In the genomic region with DNA sequence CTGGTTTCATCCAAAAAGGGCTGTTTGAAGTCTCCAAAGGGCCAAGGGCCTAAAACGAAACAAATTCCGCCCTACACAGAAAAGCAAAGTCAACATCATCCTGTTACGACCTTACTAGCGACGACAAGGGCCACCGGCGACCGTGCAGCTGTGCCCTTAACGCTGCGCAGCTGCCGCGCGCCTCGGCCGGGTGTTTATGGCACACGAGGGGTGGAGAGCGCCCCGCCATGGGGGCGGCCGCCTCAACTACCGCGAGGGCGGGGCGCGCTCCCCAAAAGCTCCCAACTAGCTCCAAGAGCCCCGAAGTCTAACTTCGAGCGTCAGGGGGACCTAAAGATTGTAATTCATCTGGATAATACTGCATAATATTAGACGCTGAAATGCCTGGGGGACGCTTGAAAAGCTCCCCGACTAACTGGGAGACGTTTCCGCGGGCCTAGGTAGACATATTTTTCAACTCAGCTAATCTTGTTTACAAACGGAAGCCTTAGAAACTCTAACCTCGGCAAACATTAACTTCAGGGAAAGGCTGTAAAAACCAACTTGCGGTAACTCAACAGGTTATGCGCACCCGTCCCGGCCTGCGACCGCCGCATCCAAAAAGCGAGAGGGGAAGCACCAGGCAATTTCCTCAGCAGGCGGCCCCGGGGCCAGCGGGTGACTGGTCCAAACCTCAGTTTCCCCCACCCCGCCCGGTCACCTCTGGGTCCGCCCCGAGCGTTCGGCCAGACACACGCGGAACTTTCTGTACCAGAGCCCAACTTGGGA, we compare ENCODE assay signal across 8 cellular contexts. TPM values are rescaled to one million over a fixed set of nuclear protein-coding genes. Genes with fewer than 3 reads are reported as not detected.
A peak's percentile ranks its signal among the peaks of the same experiment; 100 is the strongest.
DNase-seq lines count a peak whose midpoint lies in the region; ATAC-seq, FAIRE-seq and TF ChIP-seq lines count a peak whose summit lies in the region.

No MANE protein-coding gene starts in this region.

- ATAC-seq in gastroesophageal sphincter, result peak; percentile 60

- TF ChIP-seq CTCF in D721Med (IDR thresholded peaks at IDR 0.05; ENCODE audit: insufficient read depth, missing control alignments) (peak; percentile 13), GM20000 (IDR thresholded peaks at IDR 0.05; ENCODE audit: extremely low read depth, missing control alignments) (no peak), Peyer's patch (IDR thresholded peaks at IDR 0.05) (no peak), gastroesophageal sphincter (IDR thresholded peaks at IDR 0.05) (peak in 1 of 4 experiments; percentile 49), testis (IDR thresholded peaks at IDR 0.05) (peak in 1 of 3 experiments; percentile 14)

- H3K9me3 ChIP-seq in Peyer's patch (no peaks in the 10 kb centered on the region), gastroesophageal sphincter (no peaks in the 10 kb centered on the region), testis (no peaks in the 10 kb centered on the region)

- 0 to 2% methylated on average over 8 to 11 of the region's 55 CpGs for WGBS in gastroesophageal sphincter (ENCODE audit: low coverage in 1 of 2), 2 donors
- WGBS in testis, 2 donors, result 0% methylated on average over 32 to 55 of the region's 55 CpGs

- no peaks in the 10 kb centered on the region for H3K27me3 ChIP-seq in Peyer's patch
- no peaks in the 10 kb centered on the region for H3K27me3 ChIP-seq in gastroesophageal sphincter
- no peaks in the 10 kb centered on the region for H3K27me3 ChIP-seq in testis

- DNase-seq in D721Med (ENCODE audit: insufficient read length, low spot score) (no peak), GM20000 (ENCODE audit: low spot score) (peak; percentile 81), HT1080 (ENCODE audit: low read depth) (peak; percentile 58), Peyer's patch (peak; percentile 79 to 91 (median 84)), occipital lobe (lab: John Stamatoyannopoulos, UW) (peak; percentile 33), testis (peak; percentile 78)
- peak; percentile 73 for DNase-seq in activated effector memory CD4-positive, alpha-beta T cell treated with Interleukin-2 at 50 U/mL for 16 hours

- TF ChIP-seq POLR2A in Peyer's patch (IDR thresholded peaks at IDR 0.05), result peak in 1 of 2 donors; percentile 18
- TF ChIP-seq POLR2A in gastroesophageal sphincter (IDR thresholded peaks at IDR 0.05), result no peak
- TF ChIP-seq POLR2A in testis (IDR thresholded peaks at IDR 0.05), result no peak

- peak overlapping the region; percentile 84 to 94 (median 84) for H3K27ac ChIP-seq in Peyer's patch
- H3K27ac ChIP-seq in gastroesophageal sphincter, result peak overlapping the region; percentile 58 to 92 (median 86)
- peak overlapping the region; percentile 92 to 94 for H3K27ac ChIP-seq in testis

- intact Hi-C loops in testis (cut with DNase I; ENCODE audit: low total_unique reads), result no loop called here

- peak overlapping the region; percentile 61 to 89 (median 78) for H3K4me3 ChIP-seq in Peyer's patch
- H3K4me3 ChIP-seq in gastroesophageal sphincter, result peak overlapping the region; percentile 69 to 70
- H3K4me3 ChIP-seq in testis, result peak overlapping the region; percentile 80 to 98

- H3K36me3 ChIP-seq in Peyer's patch, result peaks cover 0 to 3% (median 0%) of the 10 kb centered on the region in 3 donors
- H3K36me3 ChIP-seq in gastroesophageal sphincter, result peaks cover 0 to 6% of the 10 kb centered on the region in 2 donors
- H3K36me3 ChIP-seq in testis (ENCODE audit: low read depth, missing control alignments), result no peaks in the 10 kb centered on the region

- TF ChIP-seq EP300 in gastroesophageal sphincter (IDR thresholded peaks at IDR 0.05), result no peak

- peaks cover 0 to 43% (median 6%) of the 10 kb centered on the region in 4 donors for H3K4me1 ChIP-seq in Peyer's patch
- peaks cover 4 to 43% (median 6%) of the 10 kb centered on the region in 3 donors for H3K4me1 ChIP-seq in gastroesophageal sphincter
- peaks cover 7% of the 10 kb centered on the region for H3K4me1 ChIP-seq in testis

- no peak for FAIRE-seq in D721Med (lab: Jason Lieb, UNC)

RNA-seq across cellular contexts. Expression of a gene that starts 0.7 kb away (rescaled TPM):
- 107 and 166 TPM in 2 replicates for total RNA-seq in HT1080 (2014; rRNA removed; shearing (Covaris generic))
- polyA plus RNA-seq in HT1080 (2015; cell fraction: cytosol; rRNA removed), result 185 and 223 TPM in 2 replicates
- polyA plus RNA-seq in HT1080 (2015; cell fraction: nucleus; rRNA removed), result 76.6 and 85.0 TPM in 2 replicates
- total RNA-seq in Peyer's patch (10 to 100 TPM; 36.1 to 78.4 (median 54.5) TPM), gastroesophageal sphincter (100 to 1,000 TPM in 2 of 4 donors, 10 to 100 TPM in 2; 87.6 to 141 (median 101) TPM), occipital lobe (101 TPM), testis (100 to 1,000 TPM; 177 to 218 TPM)
- 137 TPM for polyA plus RNA-seq in testis (ENCODE audit: insufficient read depth, low read depth, low replicate concordance)
